ENCODE assay signal across 13 cellular contexts in genomic region chr5:172892713-172893112, GRCh38. TPM values are rescaled to one million over a fixed set of nuclear protein-coding genes. Genes with fewer than 3 reads are reported as not detected.
DNase-seq lines count a peak whose midpoint lies in the region; ATAC-seq, FAIRE-seq and TF ChIP-seq lines count a peak whose summit lies in the region.
"Had no signal": no experiment of that assay in that cellular context is flagged by ENCODE, and none has a peak within 500 bp of the region (broad histone marks: within the 10 kb centered on the region; RNA-seq: fewer than 3 reads in every experiment).

No MANE protein-coding gene starts in this region.

- peak overlapping the region; percentile 93 for H3K27ac ChIP-seq in ACC112 (ENCODE audit: low read depth, low read length)
- peak overlapping the region; percentile 5 for H3K27ac ChIP-seq in colonic mucosa
- H3K27ac ChIP-seq in right lobe of liver, result peak overlapping the region; percentile 69 to 94 (median 83)
- H3K27ac ChIP-seq in small intestine (ENCODE audit: low read depth in 1 of 2, low read length in 1 of 2), result peak overlapping the region; percentile 42 to 84

- peaks cover 6% of the 10 kb centered on the region for H3K79me2 ChIP-seq in ACC112 (ENCODE audit: control insufficient read depth, insufficient read depth, low read length, unreplicated experiment)

- FAIRE-seq in small intestine (lab: Jason Lieb, UNC), result no peak

- TF ChIP-seq CTCF in colonic mucosa (IDR thresholded peaks at IDR 0.05) (no peak), right lobe of liver (IDR thresholded peaks at IDR 0.05) (peak in 1 of 4 donors; percentile 31)

- WGBS in right lobe of liver (ENCODE audit: insufficient coverage, low coverage, low lambda C conversion rate, missing lambda C conversion rate), result 14% methylated on average over 7 of the region's 7 CpGs
- 66 to 77% (median 76%) methylated on average over 7 of the region's 7 CpGs for WGBS in small intestine, 3 donors

- ATAC-seq in right lobe of liver (peak; percentile 58 to 83 (median 74)), GM21717 (IDR thresholded peaks at IDR 0.05; ENCODE audit: unreplicated experiment) (no peak), GM18870 (IDR thresholded peaks at IDR 0.05; ENCODE audit: unreplicated experiment) (no peak)
- ATAC-seq: stimulated activated naive CD8-positive, alpha-beta T cell treated with anti-CD3 and anti-CD28 coated beads, Interleukin-15, Interleukin-2, amounts not matched to agents 100 U/mL and 50 U/mL, for 24 hours had no signal

- H3K9ac ChIP-seq in colonic mucosa (ENCODE audit: low read depth in 2 of 2, low read length in 2 of 2), result no peak overlapping the region

- H3K4me3 ChIP-seq in ACC112 (ENCODE audit: low read depth, low read length) (no peak overlapping the region), colonic mucosa (no peak overlapping the region), right lobe of liver (no peak overlapping the region), small intestine (ENCODE audit: low read depth in 1 of 2, low read length in 2 of 2) (no peak overlapping the region)
- H3K4me3 ChIP-seq: HAP-1 had no signal

- intact Hi-C loops in colonic mucosa (cut with DNase I), result no loop called here
- intact Hi-C loops in right lobe of liver (cut with DNase I), result no loop called here

- H3K4me1 ChIP-seq in ACC112 (ENCODE audit: control insufficient read depth, insufficient read depth, low read length, unreplicated experiment), result peaks cover 32% of the 10 kb centered on the region
- H3K4me1 ChIP-seq in colonic mucosa, result no peaks in the 10 kb centered on the region
- peaks cover 0 to 89% (median 37%) of the 10 kb centered on the region in 4 donors for H3K4me1 ChIP-seq in right lobe of liver
- no peaks in the 10 kb centered on the region for H3K4me1 ChIP-seq in small intestine (ENCODE audit: control insufficient read depth in 2 of 2, insufficient read depth in 1 of 2, low read depth in 1 of 2, low read length in 1 of 2)
- H3K4me1 ChIP-seq: HAP-1 had no signal

- peak; percentile 39 for TF ChIP-seq POLR2A in right lobe of liver (IDR thresholded peaks at IDR 0.05)

- no peaks in the 10 kb centered on the region for H3K27me3 ChIP-seq in ACC112 (ENCODE audit: insufficient read depth, low read length)
- no peaks in the 10 kb centered on the region for H3K27me3 ChIP-seq in colonic mucosa
- no peaks in the 10 kb centered on the region for H3K27me3 ChIP-seq in right lobe of liver
- H3K27me3 ChIP-seq in small intestine (ENCODE audit: control insufficient read depth in 2 of 2, insufficient read depth in 2 of 2, low read length in 2 of 2), result no peaks in the 10 kb centered on the region

- no peak for DNase-seq in colonic mucosa
- peak; percentile 66 to 93 (median 83) for DNase-seq in right lobe of liver
- peak; percentile 54 for DNase-seq in small intestine
- no peak for DNase-seq in NCI-H1694 treated with DMSO at 0.1 percent for 48 hours (lab: John Stamatoyannopoulos, UW)
- no peak for DNase-seq in NCI-H82 treated with DMSO at 0.1 percent for 48 hours (lab: John Stamatoyannopoulos, UW; ENCODE audit: unreplicated experiment)
- DNase-seq: activated naive CD4-positive, alpha-beta T cell treated with anti-CD3 and anti-CD28 coated beads, Interleukin-2, amount 50 U/mL, for 16 hours; Calu3; NCI-H2171; stimulated activated naive CD8-positive, alpha-beta T cell treated with anti-CD3 and anti-CD28 coated beads, Interleukin-15, Interleukin-2, amounts not matched to agents 100 U/mL and 50 U/mL, for 24 hours had no signal

- H2AFZ ChIP-seq in ACC112 (ENCODE audit: low read length, unreplicated experiment), result no peak overlapping the region

- H3K36me3 ChIP-seq in ACC112 (ENCODE audit: insufficient read depth, low read length), result 0 out of 2 replicates have a peak, but pooled peaks cover 8% of the 10 kb centered on the region
- no peaks in the 10 kb centered on the region for H3K36me3 ChIP-seq in colonic mucosa
- peaks cover 0 to 6% (median 0%) of the 10 kb centered on the region in 4 donors for H3K36me3 ChIP-seq in right lobe of liver
- peaks cover 5 to 8% of the 10 kb centered on the region in 2 donors for H3K36me3 ChIP-seq in small intestine (ENCODE audit: control insufficient read depth in 2 of 2, insufficient read depth in 2 of 2, low read length in 2 of 2)

- no peaks in the 10 kb centered on the region for H3K9me3 ChIP-seq in colonic mucosa
- H3K9me3 ChIP-seq in right lobe of liver, result no peaks in the 10 kb centered on the region
- no peaks in the 10 kb centered on the region for H3K9me3 ChIP-seq in small intestine (ENCODE audit: control insufficient read depth, low read depth)
- H3K9me3 ChIP-seq: HAP-1 had no signal

RNA-seq across cellular contexts. Expression of gene ERGIC1, which starts 58.7 kb away (rescaled TPM):
- total RNA-seq in colonic mucosa, result 100 to 1,000 TPM; 173 to 191 TPM
- 100 to 1,000 TPM; 103 to 264 (median 154) TPM for total RNA-seq in right lobe of liver
- 100 to 1,000 TPM in 1 of 3 donors, 10 to 100 TPM in 2; 58.1 to 127 (median 64.2) TPM for polyA plus RNA-seq in small intestine

Comparison
In these comparisons a context has a peak if more than half of its experiments do, and no peak if none do; other contexts are left out.
1. H3K27ac ChIP-seq: peak in every context shown above with its lines; median percentile 93 in ACC112; 83 in right lobe of liver; 63 in small intestine; 5 in colonic mucosa.
2. DNase-seq: peak in right lobe of liver (3 of 3) and small intestine (single experiment); none in colonic mucosa (single experiment), NCI-H1694 treated with DMSO at 0.1 percent for 48 hours (single experiment) and NCI-H82 treated with DMSO at 0.1 percent for 48 hours (single experiment).
3. ATAC-seq: peak in right lobe of liver (4 of 4); none in GM21717 (single experiment) and GM18870 (single experiment).